Comparison of ENCODE assay signal across 8 cellular contexts in genomic region chr6:160519603-160520042, GRCh38.
DNase-seq lines count a peak whose midpoint lies in the region; ATAC-seq and TF ChIP-seq lines count a peak whose summit lies in the region.

No MANE protein-coding gene starts in this region.

- peak overlapping the region; percentile 93 for H3K4me3 Mint-ChIP-seq in activated naive CD8-positive, alpha-beta T cell treated with anti-CD3 and anti-CD28 coated beads, Interleukin-2, amount 10 ng/mL, durations not matched to agents 7 days and 5 days

- H3K27me3 Mint-ChIP-seq in activated naive CD8-positive, alpha-beta T cell treated with anti-CD3 and anti-CD28 coated beads, Interleukin-2, amount 10 ng/mL, durations not matched to agents 7 days and 5 days = peaks cover 44% of the 10 kb centered on the region

- no peaks in the 10 kb centered on the region for H3K9me2 ChIP-seq in DOHH2 (replicated peaks; ENCODE audit: control insufficient read depth, low read length)

- H3K27me3 ChIP-seq in DOHH2 (ENCODE audit: control insufficient read depth, low read length) = no peaks in the 10 kb centered on the region
- no peaks in the 10 kb centered on the region for H3K27me3 ChIP-seq in kidney epithelial cell (ENCODE audit: control insufficient read depth, insufficient read depth, low read length)
- no peaks in the 10 kb centered on the region for H3K27me3 ChIP-seq in subcutaneous abdominal adipose tissue (ENCODE audit: control insufficient read depth in 5 of 5, insufficient read depth in 4 of 5, low read length in 5 of 5)

- H3K9me3 Mint-ChIP-seq in activated naive CD8-positive, alpha-beta T cell treated with anti-CD3 and anti-CD28 coated beads, Interleukin-2, amount 10 ng/mL, durations not matched to agents 7 days and 5 days = no peaks in the 10 kb centered on the region

- peak; percentile 76 for ATAC-seq in GM19452 (IDR thresholded peaks at IDR 0.05; ENCODE audit: unreplicated experiment)
- ATAC-seq in HG03520 (IDR thresholded peaks at IDR 0.05; ENCODE audit: unreplicated experiment) = peak; percentile 79
- peak; percentile 65 for ATAC-seq in activated naive CD8-positive, alpha-beta T cell treated with anti-CD3 and anti-CD28 coated beads, Interleukin-2, amount 10 ng/mL, durations not matched to agents 7 days and 5 days (ENCODE audit: low read depth)

- POLR2A ChIA-PET in activated naive CD8-positive, alpha-beta T cell treated with anti-CD3 and anti-CD28 coated beads, Interleukin-2, amount 10 ng/mL, durations not matched to agents 7 days and 5 days (lab: Charles Lee) = interaction anchor here (0.9 kb wide), 1 partner anchor 56 kb away, joined by 9 read pairs; no protein-coding TSS in a partner anchor

- H3K27ac ChIP-seq in DOHH2 (ENCODE audit: low read depth, low read length) = no peak overlapping the region
- no peak overlapping the region for H3K27ac ChIP-seq in subcutaneous abdominal adipose tissue (ENCODE audit: low read depth, low read length)

- H3K4me3 ChIP-seq in DOHH2 (ENCODE audit: low read length) = peak overlapping the region; percentile 81
- H3K4me3 ChIP-seq in kidney epithelial cell (ENCODE audit: low read depth, low read length) = peak overlapping the region; percentile 75
- peak overlapping the region in 4 of 5 donors; percentile 76 to 84 (median 80) for H3K4me3 ChIP-seq in subcutaneous abdominal adipose tissue (ENCODE audit: low read depth in 1 of 5, low read length in 5 of 5)

- no peaks in the 10 kb centered on the region for H4K20me1 ChIP-seq in DOHH2 (ENCODE audit: control insufficient read depth, insufficient read depth, low read depth, low read length)

- H3K27ac Mint-ChIP-seq in activated naive CD8-positive, alpha-beta T cell treated with anti-CD3 and anti-CD28 coated beads, Interleukin-2, amount 10 ng/mL, durations not matched to agents 7 days and 5 days = peak overlapping the region; percentile 90

- DNase-seq in activated naive CD8-positive, alpha-beta T cell treated with anti-CD3 and anti-CD28 coated beads, Interleukin-2, amount 10 ng/mL, durations not matched to agents 7 days and 5 days = no peak
- no peak for DNase-seq in kidney epithelial cell (ENCODE audit: low read depth)
- DNase-seq in GOT3 (lab: John Stamatoyannopoulos, UW) = no peak
- no peak for DNase-seq in retina

- TF ChIP-seq CTCF in DOHH2 (IDR thresholded peaks at IDR 0.05; ENCODE audit: low read depth, low read length, poor library complexity, severe bottlenecking) (peak; percentile 96), kidney epithelial cell (IDR thresholded peaks at IDR 0.05; ENCODE audit: insufficient read depth, low read length, poor library complexity, severe bottlenecking) (peak; percentile 96)

- peak overlapping the region; percentile 95 for H3K4me2 ChIP-seq in DOHH2 (ENCODE audit: low read length)

- H3K36me3 Mint-ChIP-seq in activated naive CD8-positive, alpha-beta T cell treated with anti-CD3 and anti-CD28 coated beads, Interleukin-2, amount 10 ng/mL, durations not matched to agents 7 days and 5 days = no peaks in the 10 kb centered on the region

- H3F3A ChIP-seq in DOHH2 (ENCODE audit: control insufficient read depth, insufficient read depth) = no peaks in the 10 kb centered on the region

- peak overlapping the region in 2 of 5 donors; percentile 66 to 78 for H3K9ac ChIP-seq in subcutaneous abdominal adipose tissue (ENCODE audit: low read length in 5 of 5)

- H3K36me3 ChIP-seq in DOHH2 (ENCODE audit: control insufficient read depth, low read length) = no peaks in the 10 kb centered on the region
- no peaks in the 10 kb centered on the region for H3K36me3 ChIP-seq in kidney epithelial cell (ENCODE audit: control insufficient read depth, insufficient read depth, low read length)
- no peaks in the 10 kb centered on the region for H3K36me3 ChIP-seq in subcutaneous abdominal adipose tissue (ENCODE audit: control insufficient read depth in 5 of 5, insufficient read depth in 5 of 5, low read length in 5 of 5)

- no peaks in the 10 kb centered on the region for H3K79me2 ChIP-seq in DOHH2 (ENCODE audit: control insufficient read depth, low read length)

- H3K4me1 ChIP-seq in DOHH2 (ENCODE audit: control insufficient read depth, low read length) (peaks cover 9% of the 10 kb centered on the region), subcutaneous abdominal adipose tissue (ENCODE audit: control insufficient read depth in 5 of 5, insufficient read depth in 5 of 5, low read length in 5 of 5) (peaks cover 0 to 11% (median 8%) of the 10 kb centered on the region in 5 donors)

- H3K9me3 ChIP-seq in DOHH2 (ENCODE audit: control insufficient read depth, insufficient read depth, low read length) (no peaks in the 10 kb centered on the region), subcutaneous abdominal adipose tissue (ENCODE audit: control insufficient read depth in 5 of 5, low read length in 5 of 5) (no peaks in the 10 kb centered on the region)

- peaks cover 16% of the 10 kb centered on the region for H3K4me1 Mint-ChIP-seq in activated naive CD8-positive, alpha-beta T cell treated with anti-CD3 and anti-CD28 coated beads, Interleukin-2, amount 10 ng/mL, durations not matched to agents 7 days and 5 days
